Comparison of ENCODE assay signal across 19 cellular contexts in genomic region chr20:63504642-63505041, GRCh38. TPM values are rescaled to one million over a fixed set of nuclear protein-coding genes. Genes with fewer than 3 reads are reported as not detected.
DNase-seq lines count a peak whose midpoint lies in the region; ATAC-seq and TF ChIP-seq lines count a peak whose summit lies in the region.
"Had no signal": no experiment of that assay in that cellular context is flagged by ENCODE, and none has a peak within 500 bp of the region (broad histone marks: within the 10 kb centered on the region; RNA-seq: fewer than 3 reads in every experiment).

No MANE protein-coding gene starts in this region.

- DNase-seq in H7: peak; percentile 21
- DNase-seq in endodermal cell: peak; percentile 17
- DNase-seq in osteoblast (ENCODE audit: insufficient read length, low spot score, missing footprints): peak; percentile 49
- no peak for DNase-seq in chondrocyte (ENCODE audit: low spot score)
- DNase-seq: C1 segment of cervical spinal cord; Caco-2; CD4-positive, CD25-positive, alpha-beta regulatory T cell; CD8-positive, alpha-beta T cell; DMS153; DND-41; GM23248; H9; HFFc6 had no signal

- no peak overlapping the region for H3K9ac ChIP-seq in endodermal cell (ENCODE audit: extremely low read depth, low read length, poor library complexity, severe bottlenecking)
- H3K9ac ChIP-seq: GM23248 had no signal

- peaks cover 32% of the 10 kb centered on the region for H3K27me3 Mint-ChIP-seq in endodermal cell (ENCODE audit: insufficient read depth)
- peaks cover 8% of the 10 kb centered on the region for H3K27me3 Mint-ChIP-seq in chondrocyte (ENCODE audit: low read depth)

- H3K4me2 ChIP-seq in osteoblast (ENCODE audit: insufficient read depth, low read length): no peak overlapping the region

- H3K4me1 ChIP-seq in HEK293 (ENCODE audit: control insufficient read depth, insufficient read depth, low read length): no peaks in the 10 kb centered on the region
- H3K4me1 ChIP-seq in endodermal cell (ENCODE audit: control insufficient read depth, insufficient read depth, low read length): no peaks in the 10 kb centered on the region
- H3K4me1 ChIP-seq in osteoblast (ENCODE audit: insufficient read depth, low read length): no peaks in the 10 kb centered on the region
- H3K4me1 ChIP-seq: Caco-2 had no signal

- H3K4me1 Mint-ChIP-seq in endodermal cell (no peaks in the 10 kb centered on the region), chondrocyte (ENCODE audit: low read depth) (no peaks in the 10 kb centered on the region)
- H3K4me1 Mint-ChIP-seq: H9 had no signal

- no peaks in the 10 kb centered on the region for H3K79me2 ChIP-seq in osteoblast (ENCODE audit: insufficient read depth, low read length)

- no peaks in the 10 kb centered on the region for H3K9me3 ChIP-seq in HEK293 (ENCODE audit: control insufficient read depth, insufficient read depth, low read depth, low read length)
- H3K9me3 ChIP-seq in endodermal cell (ENCODE audit: control insufficient read depth, low read length): peaks cover 7% of the 10 kb centered on the region
- no peaks in the 10 kb centered on the region for H3K9me3 ChIP-seq in osteoblast (ENCODE audit: low read depth, low read length)
- H3K9me3 ChIP-seq: Caco-2 had no signal

- H3K27ac Mint-ChIP-seq in endodermal cell (no peak overlapping the region), chondrocyte (ENCODE audit: unreplicated experiment) (no peak overlapping the region)
- H3K27ac Mint-ChIP-seq: CD8-positive, alpha-beta T cell; H9; HFFc6 had no signal

- no peak for ATAC-seq in activated CD4-positive, CD25-positive, alpha-beta regulatory T cell treated with anti-CD3 and anti-CD28 coated beads, Interleukin-2, amount 50 U/mL, for 24 hours
- ATAC-seq: CD8-positive, alpha-beta T cell; HCT116 had no signal

- H3K36me3 ChIP-seq in H7 (replicated peaks; ENCODE audit: control insufficient read depth, insufficient read depth, low read length): no peaks in the 10 kb centered on the region
- no peaks in the 10 kb centered on the region for H3K36me3 ChIP-seq in HEK293 (ENCODE audit: control insufficient read depth in 2 of 2, insufficient read depth in 1 of 2, low read length in 2 of 2)
- no peaks in the 10 kb centered on the region for H3K36me3 ChIP-seq in endodermal cell (ENCODE audit: control insufficient read depth, insufficient read depth, low read length)
- no peaks in the 10 kb centered on the region for H3K36me3 ChIP-seq in osteoblast (ENCODE audit: insufficient read depth, low read length)

- no peak overlapping the region for H2AFZ ChIP-seq in osteoblast (ENCODE audit: low read length)
- H2AFZ ChIP-seq: GM23248 had no signal

- H3K4me3 ChIP-seq in H7 (ENCODE audit: insufficient read depth, low read depth, low read length): no peak overlapping the region
- no peak overlapping the region for H3K4me3 ChIP-seq in HEK293 (ENCODE audit: low read depth, low read length)
- H3K4me3 ChIP-seq in endodermal cell (ENCODE audit: low read length): no peak overlapping the region
- no peak overlapping the region for H3K4me3 ChIP-seq in osteoblast (ENCODE audit: insufficient read depth, low read length)
- H3K4me3 ChIP-seq: GM23248 had no signal

- POLR2A ChIA-PET in HEK293 (lab: Yijun Ruan, JAX): interaction anchor here (1.5 kb wide), 1 partner anchor 16 kb away, joined by 6 read pairs; the partner anchor contains the start of gene PPDPF

- H3K27me3 ChIP-seq in H7 (ENCODE audit: control insufficient read depth, insufficient read depth, low read length): peaks cover 8% of the 10 kb centered on the region
- H3K27me3 ChIP-seq in endodermal cell (ENCODE audit: control insufficient read depth, insufficient read depth, low read length, poor library complexity, severe bottlenecking): peaks cover 7% of the 10 kb centered on the region
- H3K27me3 ChIP-seq in osteoblast (ENCODE audit: insufficient read depth, low read length): peaks cover 26% of the 10 kb centered on the region

- 88 to 89% methylated on average over 3 to 9 of the region's 9 CpGs for WGBS in endodermal cell (ENCODE audit: insufficient coverage in 1 of 2, insufficient read length in 1 of 2), 2 experiments

- CTCF ChIA-PET in HEK293 (lab: Yijun Ruan, JAX): no interaction called here

- no peaks in the 10 kb centered on the region for H4K20me1 ChIP-seq in osteoblast (ENCODE audit: insufficient read depth, low read length)

- H3K27ac ChIP-seq in HEK293 (ENCODE audit: extremely low read depth, low read depth, low read length) (no peak overlapping the region), endodermal cell (ENCODE audit: low read depth, low read length) (no peak overlapping the region), osteoblast (ENCODE audit: low read depth, low read length) (no peak overlapping the region)
- H3K27ac ChIP-seq: GM23248 had no signal

- peaks cover 7% of the 10 kb centered on the region for H3K9me3 Mint-ChIP-seq in endodermal cell
- peaks cover 24% of the 10 kb centered on the region for H3K9me3 Mint-ChIP-seq in chondrocyte (ENCODE audit: low read depth)

- no peak overlapping the region for H3K4me3 Mint-ChIP-seq in endodermal cell
- no peak overlapping the region for H3K4me3 Mint-ChIP-seq in chondrocyte (ENCODE audit: unreplicated experiment)
- H3K4me3 Mint-ChIP-seq: CD4-positive, CD25-positive, alpha-beta regulatory T cell; CD8-positive, alpha-beta T cell; H9; HFFc6 had no signal

- no peak for TF ChIP-seq CTCF in HEK293 (tag by site-specific recombination; IDR thresholded peaks at IDR 0.05)
- TF ChIP-seq CTCF in endodermal cell (conservative IDR thresholded peaks at IDR 0.05): no peak
- TF ChIP-seq CTCF in osteoblast (IDR thresholded peaks at IDR 0.05; ENCODE audit: extremely low read depth, low read depth, low read length): no peak
- TF ChIP-seq CTCF in chondrocyte (IDR thresholded peaks at IDR 0.05): no peak

- H3K36me3 Mint-ChIP-seq in endodermal cell (ENCODE audit: low read depth): no peaks in the 10 kb centered on the region
- peaks cover 10% of the 10 kb centered on the region for H3K36me3 Mint-ChIP-seq in chondrocyte (ENCODE audit: low read depth)
- H3K36me3 Mint-ChIP-seq: CD8-positive, alpha-beta T cell had no signal

TF ChIP-seq in HEK293, 187 proteins besides CTCF, POLR2A, EP300 and RAD21 (continues in another document):
- no peak for TF ChIP-seq HOXC10 (CRISPR knock-in tag; IDR thresholded peaks at IDR 0.05)
- no peak for TF ChIP-seq BCL11A (tag by site-specific recombination; IDR thresholded peaks at IDR 0.05; ENCODE audit: low read depth)
- no peak for TF ChIP-seq HIC1 (tag by site-specific recombination; IDR thresholded peaks at IDR 0.05)
- TF ChIP-seq GLI4 (tag by site-specific recombination; IDR thresholded peaks at IDR 0.05): no peak
- TF ChIP-seq ZNF26 (tag by site-specific recombination; IDR thresholded peaks at IDR 0.05): peak; percentile 99
- TF ChIP-seq ZNF426 (tag by site-specific recombination; IDR thresholded peaks at IDR 0.05): no peak

RNA-seq across cellular contexts. Expression of gene EEF1A2, which starts 5.8 kb away (rescaled TPM):
- total RNA-seq in H7 (2014; rRNA removed; shearing (Covaris generic)): 30.7 and 37.1 TPM in 2 replicates
- 10 to 100 TPM; 12.1 to 22.6 TPM for total RNA-seq in endodermal cell
- polyA plus RNA-seq in endodermal cell (2013, experiment 1 of 2): 24.7 TPM
- 18.3 TPM for polyA plus RNA-seq in endodermal cell (2013, experiment 2 of 2)
- not detected in 2 replicates for total RNA-seq in osteoblast
- total RNA-seq in chondrocyte: 0.34 to 6.5 TPM (median 5.5 TPM) in 3 replicates
- polyA plus RNA-seq: GM23248 had no signal

RNA-seq across cellular contexts. Expression of gene PPDPF, which starts 15.9 kb away (rescaled TPM):
- 79.7 and 94.2 TPM in 2 replicates for total RNA-seq in H7 (2014; rRNA removed; shearing (Covaris generic))
- 100 to 1,000 TPM; 247 to 296 TPM for total RNA-seq in endodermal cell
- 318 TPM for polyA plus RNA-seq in endodermal cell (2013, experiment 1 of 2)
- polyA plus RNA-seq in endodermal cell (2013, experiment 2 of 2): 282 TPM
- total RNA-seq in osteoblast: 52.2 and 85.4 TPM in 2 replicates
- total RNA-seq in chondrocyte: 245 to 268 TPM (median 261 TPM) in 3 replicates

RNA-seq across cellular contexts. Expression of gene KCNQ2, which starts 32.2 kb away (rescaled TPM):
- 92.6 and 129 TPM in 2 replicates for total RNA-seq in H7 (2014; rRNA removed; shearing (Covaris generic))
- total RNA-seq in endodermal cell (10 to 100 TPM; 36.4 to 62.8 TPM), osteoblast (0.36 TPM in 1 of 2 replicates, not detected in the other), chondrocyte (not detected in 3 replicates)
- polyA plus RNA-seq in endodermal cell (2013, experiment 1 of 2): 111 TPM
- polyA plus RNA-seq in endodermal cell (2013, experiment 2 of 2): 96.8 TPM
- total RNA-seq: CD8-positive, alpha-beta T cell; GM23248; HFFc6 had no signal
- polyA plus RNA-seq: BJ had no signal

RNA-seq across cellular contexts. Expression of gene PTK6, which starts 32.5 kb away (rescaled TPM):
- 0.14 and 0.30 TPM in 2 replicates for total RNA-seq in H7 (2014; rRNA removed; shearing (Covaris generic))
- under 1 TPM in 1 of 2 donors, not detected in 1; 0.22 TPM for total RNA-seq in endodermal cell
- not detected for polyA plus RNA-seq in endodermal cell (2013, experiment 1 of 2)
- polyA plus RNA-seq in endodermal cell (2013, experiment 2 of 2): not detected
- under 0.01 TPM in 1 of 2 replicates, not detected in the other for total RNA-seq in osteoblast
- not detected in 3 replicates for total RNA-seq in chondrocyte
- total RNA-seq: A673, GM23248 had no signal
- polyA plus RNA-seq: GM23248 had no signal

RNA-seq across cellular contexts. Expression of gene SRMS, which starts 42.9 kb away (rescaled TPM):
- total RNA-seq in H7 (2014; rRNA removed; shearing (Covaris generic)): 0.21 and 0.33 TPM in 2 replicates
- not detected for total RNA-seq in endodermal cell
- not detected for polyA plus RNA-seq in endodermal cell (2013, experiment 1 of 2)
- polyA plus RNA-seq in endodermal cell (2013, experiment 2 of 2): not detected
- not detected in 2 replicates for total RNA-seq in osteoblast
- total RNA-seq in chondrocyte: not detected in 3 replicates
- total RNA-seq: A172; A673; Caco-2; CD4-positive, CD25-positive, alpha-beta regulatory T cell; CD8-positive, alpha-beta T cell; GM23248; HFFc6 had no signal
- polyA plus RNA-seq: BJ; CD4-positive, CD25-positive, alpha-beta regulatory T cell; GM23248 had no signal

Comparison
In these comparisons a context has a peak if more than half of its experiments do, and no peak if none do; other contexts are left out.
1. RNA of gene KCNQ2, which starts 32.2 kb away (total RNA-seq): 92.6 to 129 TPM in H7 and 36.4 to 62.8 TPM in endodermal cell; 0.36 TPM in osteoblast and not detected in chondrocyte; every median in the first group is over 10 times any median in the second.